ENCODE assay signal across 23 cellular contexts in the genomic region with DNA sequence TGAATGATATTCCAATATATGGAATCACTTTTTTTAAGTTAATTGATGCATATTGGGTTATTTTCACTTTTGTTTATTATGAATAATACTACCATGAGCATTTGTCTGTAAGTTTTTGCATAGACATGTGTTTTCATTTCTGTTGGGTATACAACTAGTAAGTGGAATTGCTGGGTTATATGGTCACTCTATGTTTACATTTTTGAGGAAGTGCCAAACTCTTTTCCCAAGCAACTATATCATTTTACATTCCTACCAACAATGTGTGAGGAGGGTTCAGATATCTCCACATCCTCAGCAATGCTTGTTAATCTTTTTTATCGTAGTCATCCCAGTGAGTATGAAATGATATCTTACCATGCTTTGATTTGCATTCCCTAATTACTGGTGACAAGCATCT.
DNase-seq lines count a peak whose midpoint lies in the region; ATAC-seq and TF ChIP-seq lines count a peak whose summit lies in the region.
"Had no signal": no experiment of that assay in that cellular context is flagged by ENCODE, and none has a peak within 500 bp of the region (broad histone marks: within the 10 kb centered on the region; RNA-seq: fewer than 3 reads in every experiment).

No MANE protein-coding gene starts in this region.

- peaks cover 28% of the 10 kb centered on the region for H3K4me1 Mint-ChIP-seq in chondrocyte (ENCODE audit: low read depth)
- H3K4me1 Mint-ChIP-seq: activated B cell treated with CpG ODN at 0.5 μM for 24 hours had no signal

- no peak for TF ChIP-seq CTCF in chondrocyte (IDR thresholded peaks at IDR 0.05)

- no peaks in the 10 kb centered on the region for H3K27me3 Mint-ChIP-seq in chondrocyte (ENCODE audit: low read depth)
- H3K27me3 Mint-ChIP-seq: activated B cell treated with CpG ODN at 0.5 μM for 24 hours; activated T-cell treated with anti-CD3 and anti-CD28 coated beads, Interleukin-2, amount 50 U/mL, for 24 hours had no signal

- no peak for ATAC-seq in HG03439 (IDR thresholded peaks at IDR 0.05; ENCODE audit: unreplicated experiment)
- ATAC-seq: foreskin keratinocyte, lower lobe of right lung had no signal

- no peak overlapping the region for H3K4me3 Mint-ChIP-seq in chondrocyte (ENCODE audit: unreplicated experiment)
- H3K4me3 Mint-ChIP-seq: activated B cell treated with CpG ODN at 0.5 μM for 24 hours; activated T-cell treated with anti-CD3 and anti-CD28 coated beads, Interleukin-2, amount 50 U/mL, for 24 hours; T-helper 1 cell treated with Interleukin-12 subunit alpha and Interleukin-12 subunit beta and Interleukin-4 antibody, amounts not matched to agents 30 μg/mL and 1 μg/mL, for 36 hours had no signal

- DNase-seq in EL (peak; percentile 84), M059J (ENCODE audit: low read depth) (peak; percentile 9), chondrocyte (ENCODE audit: low spot score) (no peak), non-pigmented ciliary epithelial cell (ENCODE audit: low read depth) (peak; percentile 66), inferior parietal cortex (ENCODE audit: extremely low spot score) (no peak), hypothalamus (lab: John Stamatoyannopoulos, UW) (no peak), NCI-H526 treated with DMSO at 0.1 percent for 48 hours (lab: John Stamatoyannopoulos, UW) (no peak)
- DNase-seq: activated B cell treated with CpG ODN at 0.5 μM for 24 hours; activated naive CD4-positive, alpha-beta T cell treated with Interleukin-2 at 50 U/mL for 16 hours; activated T-cell treated with anti-CD3 and anti-CD28 coated beads, Interleukin-2, amount 50 U/mL, for 24 hours; anterior cingulate cortex; BE2C; foreskin keratinocyte; lower lobe of right lung; NCI-H1694; NCI-H82; SHP77 treated with DMSO at 0.1 percent for 48 hours; spleen; stimulated activated CD4-positive, alpha-beta T cell treated with anti-CD3 and anti-CD28 coated beads, Interleukin-4, amount 100 ng/mL, for 24 hours; stomach; transverse colon had no signal

- peak overlapping the region; percentile 79 for H3K27ac Mint-ChIP-seq in chondrocyte (ENCODE audit: unreplicated experiment)
- H3K27ac Mint-ChIP-seq: activated B cell treated with CpG ODN at 0.5 μM for 24 hours; activated T-cell treated with anti-CD3 and anti-CD28 coated beads, Interleukin-2, amount 50 U/mL, for 24 hours; T-helper 1 cell treated with Interleukin-12 subunit alpha and Interleukin-12 subunit beta and Interleukin-4 antibody, amounts not matched to agents 30 μg/mL and 1 μg/mL, for 36 hours had no signal

- H3K36me3 Mint-ChIP-seq in chondrocyte (ENCODE audit: low read depth), result peaks cover 11% of the 10 kb centered on the region

- H3K9me3 Mint-ChIP-seq in chondrocyte (ENCODE audit: low read depth), result no peaks in the 10 kb centered on the region
- H3K9me3 Mint-ChIP-seq: activated B cell treated with CpG ODN at 0.5 μM for 24 hours; activated T-cell treated with anti-CD3 and anti-CD28 coated beads, Interleukin-2, amount 50 U/mL, for 24 hours; T-helper 1 cell treated with Interleukin-12 subunit alpha and Interleukin-12 subunit beta and Interleukin-4 antibody, amounts not matched to agents 30 μg/mL and 1 μg/mL, for 36 hours had no signal

Comparison
In these comparisons a context has a peak if more than half of its experiments do, and no peak if none do; other contexts are left out.
1. DNase-seq: peak in EL (single experiment), M059J (single experiment) and non-pigmented ciliary epithelial cell (single experiment); none in chondrocyte (single experiment), inferior parietal cortex (single experiment), hypothalamus (0 of 51) and NCI-H526 treated with DMSO at 0.1 percent for 48 hours (single experiment).